ENCODE assay signal across 26 cellular contexts in genomic region chr10:77522268-77522809, GRCh38.
"Had no signal": no experiment of that assay in that cellular context is flagged by ENCODE, and none has a peak within 500 bp of the region (broad histone marks: within the 10 kb centered on the region; RNA-seq: fewer than 3 reads in every experiment).

No MANE protein-coding gene starts in this region.

- H3K27ac ChIP-seq: colonic mucosa, dorsolateral prefrontal cortex, esophagus squamous epithelium, gastrocnemius medialis, left lung, ovary, prostate gland, right atrium auricular region, thyroid gland, WERI-Rb-1 had no signal

- H3K4me3 ChIP-seq: colonic mucosa, dorsolateral prefrontal cortex, esophagus squamous epithelium, gastrocnemius medialis, heart left ventricle, left lung, ovary, prostate gland, right atrium auricular region, thyroid gland had no signal

- H3K9me3 ChIP-seq: colonic mucosa, esophagus squamous epithelium, gastrocnemius medialis, heart left ventricle, left lung, ovary, prostate gland, right atrium auricular region, thyroid gland had no signal

- FAIRE-seq: bronchial epithelial cell, TTC549 had no signal

- H3K27me3 ChIP-seq: colonic mucosa, esophagus squamous epithelium, gastrocnemius medialis, left lung, ovary, right atrium auricular region, thyroid gland had no signal

- H3K4me3 Mint-ChIP-seq: activated naive CD8-positive, alpha-beta T cell treated with anti-CD3 and anti-CD28 coated beads, Interleukin-2, amount 10 ng/mL, durations not matched to agents 7 days and 5 days; activated T-cell treated with anti-CD3 and anti-CD28 coated beads, Interleukin-2, amount 50 U/mL, for 24 hours; activated T-helper 17 cell treated with anti-CD3 and anti-CD28 coated beads, Interleukin-2, amount 50 U/mL, for 72 hours; effector memory CD8-positive, alpha-beta T cell; mesothelial cell of epicardium; natural killer cell had no signal

- H3K4me1 ChIP-seq: colonic mucosa, esophagus squamous epithelium, left lung, prostate gland, right atrium auricular region, thyroid gland had no signal

- H3K36me3 Mint-ChIP-seq: activated naive CD8-positive, alpha-beta T cell treated with anti-CD3 and anti-CD28 coated beads, Interleukin-2, amount 10 ng/mL, durations not matched to agents 7 days and 5 days; mesothelial cell of epicardium; natural killer cell had no signal

- ATAC-seq: activated T-helper 17 cell treated with anti-CD3 and anti-CD28 coated beads, Interleukin-2, amount 50 U/mL, for 72 hours; effector memory CD8-positive, alpha-beta T cell; gastrocnemius medialis; heart left ventricle; left lung; natural killer cell; stimulated activated naive CD8-positive, alpha-beta T cell treated with anti-CD3 and anti-CD28 coated beads, Interleukin-15, Interleukin-2, amounts not matched to agents 100 U/mL and 50 U/mL, for 24 hours had no signal

- H3K4me1 Mint-ChIP-seq: activated naive CD8-positive, alpha-beta T cell treated with anti-CD3 and anti-CD28 coated beads, Interleukin-2, amount 10 ng/mL, durations not matched to agents 7 days and 5 days; activated T-helper 17 cell treated with anti-CD3 and anti-CD28 coated beads, Interleukin-2, amount 50 U/mL, for 72 hours had no signal

- H3K9me3 Mint-ChIP-seq: activated naive CD8-positive, alpha-beta T cell treated with anti-CD3 and anti-CD28 coated beads, Interleukin-2, amount 10 ng/mL, durations not matched to agents 7 days and 5 days; activated T-cell treated with anti-CD3 and anti-CD28 coated beads, Interleukin-2, amount 50 U/mL, for 24 hours; activated T-helper 17 cell treated with anti-CD3 and anti-CD28 coated beads, Interleukin-2, amount 50 U/mL, for 72 hours had no signal

- H3K36me3 ChIP-seq: colonic mucosa, esophagus squamous epithelium, gastrocnemius medialis, heart left ventricle, left lung, ovary, prostate gland, right atrium auricular region, thyroid gland, WERI-Rb-1 had no signal

- DNase-seq: activated CD4-positive, alpha-beta T cell treated with anti-CD3 and anti-CD28 coated beads for 1 hour; activated CD8-positive, alpha-beta memory T cell treated with anti-CD3 and anti-CD28 coated beads, Interleukin-2, amount 50 U/mL, for 4 hours; activated naive CD4-positive, alpha-beta T cell treated with Interleukin-2 at 50 U/mL for 16 hours; activated naive CD8-positive, alpha-beta T cell treated with anti-CD3 and anti-CD28 coated beads, Interleukin-2, amount 10 ng/mL, durations not matched to agents 7 days and 5 days; activated T-cell treated with anti-CD3 and anti-CD28 coated beads, Interleukin-2, amount 50 U/mL, for 24 hours; amniotic stem cell; colonic mucosa; dorsolateral prefrontal cortex; effector memory CD8-positive, alpha-beta T cell; esophagus squamous epithelium; gastrocnemius medialis; heart left ventricle; left lung; natural killer cell; ovary; stimulated activated CD4-positive, alpha-beta T cell treated with anti-CD3 and anti-CD28 coated beads, Interleukin-4, amount 100 ng/mL, for 4 hours; stimulated activated naive CD8-positive, alpha-beta T cell treated with anti-CD3 and anti-CD28 coated beads, Interleukin-15, Interleukin-2, amounts not matched to agents 100 U/mL and 50 U/mL, for 24 hours; T-helper 1 cell; thyroid gland; WERI-Rb-1 had no signal

- H3K27ac Mint-ChIP-seq: activated naive CD8-positive, alpha-beta T cell treated with anti-CD3 and anti-CD28 coated beads, Interleukin-2, amount 10 ng/mL, durations not matched to agents 7 days and 5 days; activated T-cell treated with anti-CD3 and anti-CD28 coated beads, Interleukin-2, amount 50 U/mL, for 24 hours; activated T-helper 17 cell treated with anti-CD3 and anti-CD28 coated beads, Interleukin-2, amount 50 U/mL, for 72 hours; effector memory CD8-positive, alpha-beta T cell; mesothelial cell of epicardium; natural killer cell had no signal
